13 cellular contexts compared by ENCODE assay signal in genomic region chr3:13427662-13428603, GRCh38. TPM values are rescaled to one million over a fixed set of nuclear protein-coding genes. Genes with fewer than 3 reads are reported as not detected.
DNase-seq lines count a peak whose midpoint lies in the region; ATAC-seq and TF ChIP-seq lines count a peak whose summit lies in the region.
"Had no signal": no experiment of that assay in that cellular context is flagged by ENCODE, and none has a peak within 500 bp of the region (broad histone marks: within the 10 kb centered on the region; RNA-seq: fewer than 3 reads in every experiment).

No MANE protein-coding gene starts in this region.

- H3K79me2 ChIP-seq in DND-41 (ENCODE audit: insufficient read depth, low read length), result no peaks in the 10 kb centered on the region

- peak overlapping the region; percentile 4; the same call in 1 of the 2 replicates for H3K4me2 ChIP-seq in DND-41 (ENCODE audit: insufficient read depth, low read length)

- H3K36me3 Mint-ChIP-seq in activated B cell treated with CpG ODN at 0.5 μM for 24 hours (ENCODE audit: low read depth), result no peaks in the 10 kb centered on the region

- H3K27me3 Mint-ChIP-seq in activated B cell treated with CpG ODN at 0.5 μM for 24 hours, result no peaks in the 10 kb centered on the region

- CTCF ChIA-PET in activated B cell treated with CpG ODN at 0.5 μM for 24 hours (lab: Charles Lee), result no interaction called here

- POLR2A ChIA-PET in activated B cell treated with CpG ODN at 0.5 μM for 24 hours (lab: Charles Lee), result interaction anchor here (1.1 kb wide), 1 partner anchor 9 kb away, joined by 3 read pairs; no protein-coding TSS in a partner anchor

- no peak for DNase-seq in DND-41
- DNase-seq in KBM-7, result peak; percentile 14
- DNase-seq in activated B cell treated with CpG ODN at 0.5 μM for 24 hours, result no peak
- no peak for DNase-seq in amniotic stem cell (lab: John Stamatoyannopoulos, UW)
- no peak for DNase-seq in dedifferentiated amniotic fluid mesenchymal stem cell (ENCODE audit: extremely low spot score)
- no peak for DNase-seq in Right ventricle myocardium inferior (ENCODE audit: missing footprints)
- DNase-seq: DMS79 treated with DMSO at 0.1 percent for 48 hours; NCI-H1105 treated with DMSO at 0.1 percent for 48 hours; NCI-H526 treated with DMSO at 0.1 percent for 48 hours; stimulated activated CD4-positive, alpha-beta T cell treated with anti-CD3 and anti-CD28 coated beads, Interleukin-4, amount 100 ng/mL, for 24 hours; SW 1271 had no signal

- peaks cover 9% of the 10 kb centered on the region for H3K4me1 Mint-ChIP-seq in activated B cell treated with CpG ODN at 0.5 μM for 24 hours

- H4K20me1 ChIP-seq in DND-41 (ENCODE audit: insufficient read depth, low read length), result no peaks in the 10 kb centered on the region

- in situ Hi-C loops in KBM-7 (cut with MboI; ENCODE audit: low pct_unique_long_range_greater_than_20kb, low sequenced_read_pairs), result no loop called here

- ATAC-seq in DND-41 (ENCODE audit: insufficient read depth, low read depth) (peak; percentile 81), activated B cell treated with CpG ODN at 0.5 μM for 24 hours (ENCODE audit: low read depth) (peak; percentile 50), esophagus mucosa (peak; percentile 52), GM19328 (IDR thresholded peaks at IDR 0.05; ENCODE audit: unreplicated experiment) (no peak), Right ventricle myocardium inferior (no peak)

- peaks cover 13% of the 10 kb centered on the region for H3K4me1 ChIP-seq in DND-41 (ENCODE audit: insufficient read depth, low read length)

- H3K9ac ChIP-seq in DND-41 (ENCODE audit: low read depth, low read length), result no peak overlapping the region

- no peaks in the 10 kb centered on the region for H3K27me3 ChIP-seq in DND-41 (ENCODE audit: insufficient read depth, low read length, poor library complexity)

- no peaks in the 10 kb centered on the region for H3K36me3 ChIP-seq in DND-41 (ENCODE audit: insufficient read depth, low read length)

- no peaks in the 10 kb centered on the region for H3K9me3 ChIP-seq in DND-41 (ENCODE audit: insufficient read depth, low read length, severe bottlenecking)

- intact Hi-C loops in activated B cell treated with CpG ODN at 0.5 μM for 24 hours (cut with micrococcal nuclease), result no loop called here
- intact Hi-C loops in Right ventricle myocardium inferior (cut with DNase I), result no loop called here

- H3K27ac Mint-ChIP-seq in activated B cell treated with CpG ODN at 0.5 μM for 24 hours, result peak overlapping the region; percentile 70

- TF ChIP-seq CTCF in DND-41 (IDR thresholded peaks at IDR 0.05; ENCODE audit: borderline replicate concordance, extremely low read depth, low read length, poor library complexity, severe bottlenecking), result no peak
- TF ChIP-seq CTCF in activated B cell treated with CpG ODN at 0.5 μM for 24 hours (IDR thresholded peaks at IDR 0.05), result no peak

- peak overlapping the region; percentile 66; the same call in 1 of the 2 replicates for H2AFZ ChIP-seq in DND-41 (ENCODE audit: low read depth, low read length)

- H3K9me3 Mint-ChIP-seq in activated B cell treated with CpG ODN at 0.5 μM for 24 hours, result no peaks in the 10 kb centered on the region

- no peak overlapping the region for H3K4me3 ChIP-seq in DND-41 (ENCODE audit: low read depth in 1 of 2, low read length in 2 of 2)

- no peak overlapping the region for H3K4me3 Mint-ChIP-seq in activated B cell treated with CpG ODN at 0.5 μM for 24 hours

- H3K27ac ChIP-seq in DND-41 (ENCODE audit: low read length), result peak overlapping the region; percentile 17

RNA-seq across cellular contexts. Expression of gene NUP210, which starts 7.8 kb away (rescaled TPM):
- total RNA-seq in activated B cell treated with CpG ODN at 0.5 μM for 24 hours (82.5 and 91.9 TPM in 2 replicates), esophagus mucosa (14.9 TPM), Right ventricle myocardium inferior (3.5 TPM)

RNA-seq across cellular contexts. Expression of gene HDAC11, which starts 52.2 kb away (rescaled TPM):
- total RNA-seq in activated B cell treated with CpG ODN at 0.5 μM for 24 hours, result 1.6 and 2.5 TPM in 2 replicates
- 15.9 TPM for total RNA-seq in esophagus mucosa
- 37.5 TPM for total RNA-seq in Right ventricle myocardium inferior

Comparison
In these comparisons a context has a peak if more than half of its experiments do, and no peak if none do; other contexts are left out.
1. ATAC-seq: peak in DND-41 (single experiment), activated B cell treated with CpG ODN at 0.5 μM for 24 hours (single experiment) and esophagus mucosa (single experiment); none in GM19328 (single experiment) and Right ventricle myocardium inferior (single experiment).